1 cellular context compared by ENCODE assay signal in genomic region chr1:9160079-9160717, GRCh38.
TF ChIP-seq lines count a peak whose summit lies in the region.

No MANE protein-coding gene starts in this region.

TF ChIP-seq in K562, 482 proteins besides CTCF, POLR2A, EP300 and RAD21 (continues in another document):
- no peak for TF ChIP-seq NBN (IDR thresholded peaks at IDR 0.05; ENCODE audit: low read depth)
- no peak for TF ChIP-seq SP1 (CRISPR knock-in tag; IDR thresholded peaks at IDR 0.05)
- no peak for TF ChIP-seq CBX2 (IDR thresholded peaks at IDR 0.05; ENCODE audit: insufficient read depth, low read length, poor library complexity, severe bottlenecking)
- no peak for TF ChIP-seq TARDBP (IDR thresholded peaks at IDR 0.05)
- TF ChIP-seq NCOA6 (IDR thresholded peaks at IDR 0.05): no peak
- TF ChIP-seq NUFIP1 (IDR thresholded peaks at IDR 0.05; ENCODE audit: partially characterized antibody): no peak
- TF ChIP-seq BHLHE40 (IDR thresholded peaks at IDR 0.05; ENCODE audit: low read length): no peak
- TF ChIP-seq ATF1 (CRISPR knock-in tag; IDR thresholded peaks at IDR 0.05): no peak
- no peak for TF ChIP-seq ATF1 (tag; IDR thresholded peaks at IDR 0.05)
- no peak for TF ChIP-seq SNRNP70 (optimal IDR thresholded peaks at IDR 0.05; ENCODE audit: low read depth, low read length)
- TF ChIP-seq CTBP1 (IDR thresholded peaks at IDR 0.05; ENCODE audit: borderline replicate concordance): no peak
- no peak for TF ChIP-seq ZFP36 (IDR thresholded peaks at IDR 0.05; ENCODE audit: low read depth, low read length, partially characterized antibody)
- TF ChIP-seq ZNF318 (IDR thresholded peaks at IDR 0.05; ENCODE audit: borderline replicate concordance in 1 of 2, low read depth in 1 of 2): no peak
- peak; percentile 86 for TF ChIP-seq L3MBTL2 (IDR thresholded peaks at IDR 0.05)
- no peak for TF ChIP-seq ZNF165 (CRISPR knock-in tag; IDR thresholded peaks at IDR 0.05; ENCODE audit: borderline replicate concordance)
- TF ChIP-seq E2F6 (IDR thresholded peaks at IDR 0.05; ENCODE audit: borderline replicate concordance in 1 of 2, extremely low read depth in 1 of 2, insufficient read depth in 1 of 2, insufficient read length in 1 of 2, low read depth in 1 of 2, low read length in 1 of 2, poor library complexity in 1 of 2, severe bottlenecking in 1 of 2): peak in 1 of 2 experiments; percentile 50
- no peak for TF ChIP-seq CCAR2 (IDR thresholded peaks at IDR 0.05; ENCODE audit: low read depth, low read length)
- no peak for TF ChIP-seq MBD2 (IDR thresholded peaks at IDR 0.05; ENCODE audit: borderline replicate concordance, low read depth)
- TF ChIP-seq ZFP1 (CRISPR knock-in tag; IDR thresholded peaks at IDR 0.05): no peak
- no peak for TF ChIP-seq HIVEP1 (CRISPR knock-in tag; IDR thresholded peaks at IDR 0.05)
- TF ChIP-seq MED1 (CRISPR knock-in tag; IDR thresholded peaks at IDR 0.05; ENCODE audit: borderline replicate concordance): no peak
- TF ChIP-seq TAF9B (IDR thresholded peaks at IDR 0.05; ENCODE audit: partially characterized antibody): no peak
- TF ChIP-seq MGA (IDR thresholded peaks at IDR 0.05): peak; percentile 77
- TF ChIP-seq MEIS2 (IDR thresholded peaks at IDR 0.05; ENCODE audit: partially characterized antibody): no peak
- no peak for TF ChIP-seq XRCC4 (IDR thresholded peaks at IDR 0.05; ENCODE audit: extremely low read depth, insufficient read depth, insufficient read length)
- no peak for TF ChIP-seq ZNF239 (CRISPR knock-in tag; IDR thresholded peaks at IDR 0.05)
- TF ChIP-seq TAF7 (tag; IDR thresholded peaks at IDR 0.05): no peak
- TF ChIP-seq ZNF655 (CRISPR knock-in tag; IDR thresholded peaks at IDR 0.05): no peak
- TF ChIP-seq DMBX1 (CRISPR knock-in tag; IDR thresholded peaks at IDR 0.05; ENCODE audit: borderline replicate concordance): no peak
- no peak for TF ChIP-seq RERE (CRISPR knock-in tag; IDR thresholded peaks at IDR 0.05; ENCODE audit: borderline replicate concordance)
